Comparison of ENCODE assay signal across 8 cellular contexts in genomic region chr20:2451939-2452732, GRCh38. TPM values are rescaled to one million over a fixed set of nuclear protein-coding genes. Genes with fewer than 3 reads are reported as not detected.
DNase-seq lines count a peak whose midpoint lies in the region; ATAC-seq and TF ChIP-seq lines count a peak whose summit lies in the region.

No MANE protein-coding gene starts in this region.

- H3K4me1 ChIP-seq in NT2/D1 (ENCODE audit: insufficient read depth, insufficient read length) = no peaks in the 10 kb centered on the region

- H3K4me3 Mint-ChIP-seq in stimulated activated naive CD8-positive, alpha-beta T cell treated with anti-CD3 and anti-CD28 coated beads, Interleukin-15, amount 100 ng/mL, for 72 hours = no peak overlapping the region

- no peaks in the 10 kb centered on the region for H3K9me3 Mint-ChIP-seq in stimulated activated naive CD8-positive, alpha-beta T cell treated with anti-CD3 and anti-CD28 coated beads, Interleukin-15, amount 100 ng/mL, for 72 hours

- H3K4me1 Mint-ChIP-seq in stimulated activated naive CD8-positive, alpha-beta T cell treated with anti-CD3 and anti-CD28 coated beads, Interleukin-15, amount 100 ng/mL, for 72 hours = peaks cover 34% of the 10 kb centered on the region

- no peaks in the 10 kb centered on the region for H3K27me3 ChIP-seq in NT2/D1 (ENCODE audit: insufficient read depth, insufficient read length)

- no peak overlapping the region for H3K9ac ChIP-seq in NT2/D1 (ENCODE audit: insufficient read length, low read depth)

- no peaks in the 10 kb centered on the region for H3K36me3 ChIP-seq in NT2/D1 (ENCODE audit: insufficient read depth, insufficient read length, low read length)

- H3K4me3 ChIP-seq in NT2/D1 (ENCODE audit: insufficient read length, low read depth) (no peak overlapping the region), epithelial cell of proximal tubule (ENCODE audit: low read depth, low read length) (no peak overlapping the region)

- TF ChIP-seq CTCF in epithelial cell of proximal tubule (conservative IDR thresholded peaks at IDR 0.05; ENCODE audit: low read depth, low read length) = peak; percentile 90

- DNase-seq in CMK (ENCODE audit: low read depth) = peak; percentile 70
- DNase-seq in HT1080 (ENCODE audit: low read depth) = peak; percentile 52
- DNase-seq in NT2/D1 (ENCODE audit: low read depth, low spot score) = peak; percentile 72
- DNase-seq in activated CD8-positive, alpha-beta memory T cell treated with anti-CD3 and anti-CD28 coated beads, Interleukin-2, amount 50 U/mL, for 1 hour (ENCODE audit: extremely low read depth) = peak; percentile 16
- DNase-seq in epithelial cell of proximal tubule (ENCODE audit: low read depth) = no peak
- DNase-seq in myocyte (ENCODE audit: low read depth) = peak; percentile 76
- peak; percentile 56 to 58 for DNase-seq in stimulated activated naive CD8-positive, alpha-beta T cell treated with anti-CD3 and anti-CD28 coated beads, Interleukin-15, amount 100 ng/mL, for 72 hours

- no peaks in the 10 kb centered on the region for H3K27me3 Mint-ChIP-seq in stimulated activated naive CD8-positive, alpha-beta T cell treated with anti-CD3 and anti-CD28 coated beads, Interleukin-15, amount 100 ng/mL, for 72 hours

- no peak overlapping the region for H3K27ac Mint-ChIP-seq in stimulated activated naive CD8-positive, alpha-beta T cell treated with anti-CD3 and anti-CD28 coated beads, Interleukin-15, amount 100 ng/mL, for 72 hours

- H3K9me3 ChIP-seq in NT2/D1 (ENCODE audit: insufficient read depth, low read length) = no peaks in the 10 kb centered on the region

- peak; percentile 64 for ATAC-seq in stimulated activated naive CD8-positive, alpha-beta T cell treated with anti-CD3 and anti-CD28 coated beads, Interleukin-15, amount 100 ng/mL, for 72 hours
- no peak for ATAC-seq in GM21723 (IDR thresholded peaks at IDR 0.05; ENCODE audit: unreplicated experiment)

RNA-seq across cellular contexts. Expression of gene SNRPB, which starts 18.5 kb away (rescaled TPM):
- total RNA-seq in HT1080 (2014; rRNA removed; shearing (Covaris generic)) = 674 and 709 TPM in 2 replicates
- 492 and 653 TPM in 2 replicates for polyA plus RNA-seq in HT1080 (2015; cell fraction: cytosol; rRNA removed)
- 349 and 364 TPM in 2 replicates for polyA plus RNA-seq in HT1080 (2015; cell fraction: nucleus; rRNA removed)
- 541 and 1,065 TPM in 2 replicates for total RNA-seq in epithelial cell of proximal tubule
- 167 and 185 TPM in 2 replicates for total RNA-seq in myocyte
- 83.7 TPM for polyA plus RNA-seq in myocyte (2012)

RNA-seq across cellular contexts. Expression of gene ZNF343, which starts 56.6 kb away (rescaled TPM):
- total RNA-seq in HT1080 (2014; rRNA removed; shearing (Covaris generic)) = 12.8 and 19.6 TPM in 2 replicates
- 12.3 and 13.9 TPM in 2 replicates for polyA plus RNA-seq in HT1080 (2015; cell fraction: cytosol; rRNA removed)
- polyA plus RNA-seq in HT1080 (2015; cell fraction: nucleus; rRNA removed) = 26.3 and 28.8 TPM in 2 replicates
- total RNA-seq in epithelial cell of proximal tubule = 4.1 and 6.9 TPM in 2 replicates
- 5.0 and 11.7 TPM in 2 replicates for total RNA-seq in myocyte
- polyA plus RNA-seq in myocyte (2012) = 6.2 TPM
